16 cellular contexts compared by ENCODE assay signal in the genomic region with DNA sequence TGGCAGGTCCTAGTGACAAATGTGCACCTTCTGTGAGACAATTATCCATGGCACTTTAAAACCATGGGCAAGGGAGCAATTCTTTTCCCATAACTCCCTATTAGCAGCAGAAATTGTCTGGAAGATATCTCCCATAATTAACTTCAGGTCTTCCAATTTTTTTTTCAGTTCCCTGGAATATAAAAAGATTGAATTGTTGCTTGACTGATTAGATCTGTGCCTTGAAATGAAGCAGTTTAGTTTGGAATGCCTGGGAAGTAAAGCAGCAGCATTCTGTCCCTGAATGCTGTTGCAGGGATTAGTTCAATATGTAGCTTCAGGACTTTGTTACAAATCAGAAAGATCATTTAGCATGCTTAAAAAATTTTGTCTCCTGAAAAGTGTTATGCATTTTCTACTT.
DNase-seq lines count a peak whose midpoint lies in the region; ATAC-seq and TF ChIP-seq lines count a peak whose summit lies in the region.
"Had no signal": no experiment of that assay in that cellular context is flagged by ENCODE, and none has a peak within 500 bp of the region (broad histone marks: within the 10 kb centered on the region; RNA-seq: fewer than 3 reads in every experiment).

No MANE protein-coding gene starts in this region.

- H3K27me3 ChIP-seq in cardiac muscle cell = no peaks in the 10 kb centered on the region
- H3K27me3 ChIP-seq in heart left ventricle = peaks cover 0 to 4% (median 0%) of the 10 kb centered on the region in 9 donors
- H3K27me3 ChIP-seq in OCI-LY3 (ENCODE audit: low read depth, low read length) = peaks cover 26% of the 10 kb centered on the region

- intact Hi-C loops in heart left ventricle (cut with DNase I) = no loop called here

- H3K4me1 ChIP-seq in cardiac muscle cell (ENCODE audit: low read depth) (peaks cover 37% of the 10 kb centered on the region), heart left ventricle (peaks cover 0 to 14% (median 0%) of the 10 kb centered on the region in 12 donors), OCI-LY3 (ENCODE audit: low read length) (peaks cover 19% of the 10 kb centered on the region)

- no peak for TF ChIP-seq POLR2A in heart left ventricle (IDR thresholded peaks at IDR 0.05)

- H3K79me2 ChIP-seq in OCI-LY3 (ENCODE audit: low read length) = no peaks in the 10 kb centered on the region

- H3K4me2 ChIP-seq in OCI-LY3 (ENCODE audit: low read length) = peak overlapping the region; percentile 50; the same call in 1 of the 2 replicates

- no peak overlapping the region for H3K4me3 Mint-ChIP-seq in mesothelial cell of epicardium
- H3K4me3 Mint-ChIP-seq: B cell; CD4-positive, alpha-beta memory T cell had no signal

- DNase-seq in cardiac muscle cell (ENCODE audit: low read depth in 1 of 2, low spot score in 1 of 2) = no peak
- no peak for DNase-seq in heart left ventricle
- DNase-seq in mesothelial cell of epicardium (ENCODE audit: low spot score in 2 of 2, unreplicated experiment in 2 of 2) = no peak
- DNase-seq in kidney glomerular epithelial cell (lab: John Stamatoyannopoulos, UW) = no peak
- DNase-seq: CD4-positive, alpha-beta memory T cell; COR-L47; DMS79 treated with DMSO at 0.1 percent for 48 hours; GM23248; H7; HCEC 1CT had no signal

- no peak overlapping the region for H3K9ac ChIP-seq in OCI-LY3 (ENCODE audit: low read length)
- H3K9ac ChIP-seq: GM23248 had no signal

- H3K4me3 ChIP-seq in cardiac muscle cell = no peak overlapping the region
- no peak overlapping the region for H3K4me3 ChIP-seq in heart left ventricle
- H3K4me3 ChIP-seq in OCI-LY3 (ENCODE audit: low read length) = no peak overlapping the region
- H3K4me3 ChIP-seq: GM23248 had no signal

- no peak for TF ChIP-seq CTCF in cardiac muscle cell (IDR thresholded peaks at IDR 0.05; ENCODE audit: low read depth, low read length)
- no peak for TF ChIP-seq CTCF in heart left ventricle (IDR thresholded peaks at IDR 0.05)
- TF ChIP-seq CTCF in OCI-LY3 (IDR thresholded peaks at IDR 0.05; ENCODE audit: low read depth, low read length) = no peak
- no peak for TF ChIP-seq CTCF in mesothelial cell of epicardium (IDR thresholded peaks at IDR 0.05; ENCODE audit: unreplicated experiment)

- ATAC-seq in heart left ventricle (no peak), SK-N-SH treated with all-trans-retinoic acid at 6 μM for 48 hours (peak; percentile 92), GM19452 (IDR thresholded peaks at IDR 0.05; ENCODE audit: unreplicated experiment) (no peak), HG03039 (IDR thresholded peaks at IDR 0.05; ENCODE audit: unreplicated experiment) (no peak)

- H3K27ac Mint-ChIP-seq in mesothelial cell of epicardium = peak overlapping the region; percentile 1
- H3K27ac Mint-ChIP-seq: B cell; CD4-positive, alpha-beta memory T cell had no signal

- H3K9me3 ChIP-seq in cardiac muscle cell (ENCODE audit: low read depth) (no peaks in the 10 kb centered on the region), heart left ventricle (no peaks in the 10 kb centered on the region), OCI-LY3 (ENCODE audit: insufficient read depth, low read length) (no peaks in the 10 kb centered on the region)

- H3K27ac ChIP-seq in cardiac muscle cell (peak overlapping the region; percentile 76), heart left ventricle (no peak overlapping the region), OCI-LY3 (ENCODE audit: low read length) (no peak overlapping the region)
- H3K27ac ChIP-seq: 22Rv1, GM23248 had no signal

- H3K9me3 Mint-ChIP-seq in mesothelial cell of epicardium = no peaks in the 10 kb centered on the region

- no peaks in the 10 kb centered on the region for H3K36me3 ChIP-seq in cardiac muscle cell
- H3K36me3 ChIP-seq in heart left ventricle = no peaks in the 10 kb centered on the region
- H3K36me3 ChIP-seq in OCI-LY3 (replicated peaks; ENCODE audit: low read depth, low read length) = no peaks in the 10 kb centered on the region

- H2AFZ ChIP-seq in OCI-LY3 (ENCODE audit: low read depth, low read length) = no peak overlapping the region
- H2AFZ ChIP-seq: GM23248 had no signal

- peaks cover 13% of the 10 kb centered on the region for H3K4me1 Mint-ChIP-seq in mesothelial cell of epicardium
- H3K4me1 Mint-ChIP-seq: CD4-positive, alpha-beta memory T cell had no signal

- H3K27me3 Mint-ChIP-seq in mesothelial cell of epicardium (ENCODE audit: low read depth) = peaks cover 10% of the 10 kb centered on the region

- H4K20me1 ChIP-seq in OCI-LY3 (ENCODE audit: insufficient read depth, low read length) = no peaks in the 10 kb centered on the region; the same call in 1 of the 2 replicates

- no peaks in the 10 kb centered on the region for H3K36me3 Mint-ChIP-seq in mesothelial cell of epicardium
- H3K36me3 Mint-ChIP-seq: CD4-positive, alpha-beta memory T cell had no signal

TF ChIP-seq in SK-N-SH treated with all-trans-retinoic acid at 6 μM for 48 hours, 23 proteins besides CTCF, POLR2A, EP300 and RAD21:
- TF ChIP-seq PPARA (CRISPR knock-in tag; IDR thresholded peaks at IDR 0.05; ENCODE audit: borderline replicate concordance) (no peak), ISL1 (CRISPR knock-in tag; IDR thresholded peaks at IDR 0.05) (peak; percentile 90), TOX (CRISPR knock-in tag; IDR thresholded peaks at IDR 0.05; ENCODE audit: borderline replicate concordance) (no peak), ZFP3 (CRISPR knock-in tag; IDR thresholded peaks at IDR 0.05) (no peak), ARNTL (CRISPR knock-in tag; IDR thresholded peaks at IDR 0.05; ENCODE audit: borderline replicate concordance, low read depth) (no peak), ZFP30 (CRISPR knock-in tag; IDR thresholded peaks at IDR 0.05) (no peak), TCF4 (CRISPR knock-in tag; IDR thresholded peaks at IDR 0.05; ENCODE audit: borderline replicate concordance) (peak; percentile 70)
- TF ChIP-seq, protein P1, sequence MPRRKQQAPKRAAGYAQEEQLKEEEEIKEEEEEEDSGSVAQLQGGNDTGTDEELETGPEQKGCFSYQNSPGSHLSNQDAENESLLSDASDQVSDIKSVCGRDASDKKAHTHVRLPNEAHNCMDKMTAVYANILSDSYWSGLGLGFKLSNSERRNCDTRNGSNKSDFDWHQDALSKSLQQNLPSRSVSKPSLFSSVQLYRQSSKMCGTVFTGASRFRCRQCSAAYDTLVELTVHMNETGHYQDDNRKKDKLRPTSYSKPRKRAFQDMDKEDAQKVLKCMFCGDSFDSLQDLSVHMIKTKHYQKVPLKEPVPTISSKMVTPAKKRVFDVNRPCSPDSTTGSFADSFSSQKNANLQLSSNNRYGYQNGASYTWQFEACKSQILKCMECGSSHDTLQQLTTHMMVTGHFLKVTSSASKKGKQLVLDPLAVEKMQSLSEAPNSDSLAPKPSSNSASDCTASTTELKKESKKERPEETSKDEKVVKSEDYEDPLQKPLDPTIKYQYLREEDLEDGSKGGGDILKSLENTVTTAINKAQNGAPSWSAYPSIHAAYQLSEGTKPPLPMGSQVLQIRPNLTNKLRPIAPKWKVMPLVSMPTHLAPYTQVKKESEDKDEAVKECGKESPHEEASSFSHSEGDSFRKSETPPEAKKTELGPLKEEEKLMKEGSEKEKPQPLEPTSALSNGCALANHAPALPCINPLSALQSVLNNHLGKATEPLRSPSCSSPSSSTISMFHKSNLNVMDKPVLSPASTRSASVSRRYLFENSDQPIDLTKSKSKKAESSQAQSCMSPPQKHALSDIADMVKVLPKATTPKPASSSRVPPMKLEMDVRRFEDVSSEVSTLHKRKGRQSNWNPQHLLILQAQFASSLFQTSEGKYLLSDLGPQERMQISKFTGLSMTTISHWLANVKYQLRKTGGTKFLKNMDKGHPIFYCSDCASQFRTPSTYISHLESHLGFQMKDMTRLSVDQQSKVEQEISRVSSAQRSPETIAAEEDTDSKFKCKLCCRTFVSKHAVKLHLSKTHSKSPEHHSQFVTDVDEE (CRISPR knock-in tag; IDR thresholded peaks at IDR 0.05) = 0 out of 2 replicates have a peak, but pooled peaks have one; percentile 43
- TF ChIP-seq, protein P2, sequence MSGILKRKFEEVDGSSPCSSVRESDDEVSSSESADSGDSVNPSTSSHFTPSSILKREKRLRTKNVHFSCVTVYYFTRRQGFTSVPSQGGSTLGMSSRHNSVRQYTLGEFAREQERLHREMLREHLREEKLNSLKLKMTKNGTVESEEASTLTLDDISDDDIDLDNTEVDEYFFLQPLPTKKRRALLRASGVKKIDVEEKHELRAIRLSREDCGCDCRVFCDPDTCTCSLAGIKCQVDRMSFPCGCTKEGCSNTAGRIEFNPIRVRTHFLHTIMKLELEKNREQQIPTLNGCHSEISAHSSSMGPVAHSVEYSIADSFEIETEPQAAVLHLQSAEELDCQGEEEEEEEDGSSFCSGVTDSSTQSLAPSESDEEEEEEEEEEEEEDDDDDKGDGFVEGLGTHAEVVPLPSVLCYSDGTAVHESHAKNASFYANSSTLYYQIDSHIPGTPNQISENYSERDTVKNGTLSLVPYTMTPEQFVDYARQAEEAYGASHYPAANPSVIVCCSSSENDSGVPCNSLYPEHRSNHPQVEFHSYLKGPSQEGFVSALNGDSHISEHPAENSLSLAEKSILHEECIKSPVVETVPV (CRISPR knock-in tag; IDR thresholded peaks at IDR 0.05) = no peak
- TF ChIP-seq, protein P3, sequence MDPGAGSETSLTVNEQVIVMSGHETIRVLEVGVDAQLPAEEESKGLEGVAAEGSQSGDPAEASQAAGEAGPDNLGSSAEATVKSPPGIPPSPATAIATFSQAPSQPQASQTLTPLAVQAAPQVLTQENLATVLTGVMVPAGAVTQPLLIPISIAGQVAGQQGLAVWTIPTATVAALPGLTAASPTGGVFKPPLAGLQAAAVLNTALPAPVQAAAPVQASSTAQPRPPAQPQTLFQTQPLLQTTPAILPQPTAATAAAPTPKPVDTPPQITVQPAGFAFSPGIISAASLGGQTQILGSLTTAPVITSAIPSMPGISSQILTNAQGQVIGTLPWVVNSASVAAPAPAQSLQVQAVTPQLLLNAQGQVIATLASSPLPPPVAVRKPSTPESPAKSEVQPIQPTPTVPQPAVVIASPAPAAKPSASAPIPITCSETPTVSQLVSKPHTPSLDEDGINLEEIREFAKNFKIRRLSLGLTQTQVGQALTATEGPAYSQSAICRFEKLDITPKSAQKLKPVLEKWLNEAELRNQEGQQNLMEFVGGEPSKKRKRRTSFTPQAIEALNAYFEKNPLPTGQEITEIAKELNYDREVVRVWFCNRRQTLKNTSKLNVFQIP (CRISPR knock-in tag; IDR thresholded peaks at IDR 0.05; ENCODE audit: borderline replicate concordance, low read depth) = no peak; the same call in 1 of the 2 replicates
TF ChIP-seq in SK-N-SH treated with all-trans-retinoic acid at 6 μM for 48 hours: peak in this region for 3.
